In genomic region chr18:76492669-76493212, GRCh38 we compare ENCODE assay signal across 8 cellular contexts. TPM values are rescaled to one million over a fixed set of nuclear protein-coding genes. Genes with fewer than 3 reads are reported as not detected.
DNase-seq lines count a peak whose midpoint lies in the region; ATAC-seq and TF ChIP-seq lines count a peak whose summit lies in the region.

No MANE protein-coding gene starts in this region.

- no peaks in the 10 kb centered on the region for H3K36me3 ChIP-seq in ES-I3 (ENCODE audit: insufficient read depth, low read length)
- no peaks in the 10 kb centered on the region for H3K36me3 ChIP-seq in H7 (replicated peaks; ENCODE audit: control insufficient read depth, insufficient read depth, low read length)
- no peaks in the 10 kb centered on the region for H3K36me3 ChIP-seq in Loucy (ENCODE audit: insufficient read depth, low read length)

- H3K4me1 Mint-ChIP-seq in natural killer cell treated with Interleukin-12 subunit alpha and Interleukin-12 subunit beta and Interleukin-15 and Interleukin-18, amount 100 ng/mL, for 72 hours (ENCODE audit: low read depth in 2 of 2), result peaks cover 27 to 29% of the 10 kb centered on the region in 2 donors

- H3K4me3 ChIP-seq in H7 (ENCODE audit: insufficient read depth, low read depth, low read length) (peak overlapping the region; percentile 72), Loucy (ENCODE audit: low read length, poor library complexity, severe bottlenecking) (peak overlapping the region; percentile 85)

- peaks cover 0 to 15% of the 10 kb centered on the region in 2 donors for H3K27me3 Mint-ChIP-seq in natural killer cell treated with Interleukin-12 subunit alpha and Interleukin-12 subunit beta and Interleukin-15 and Interleukin-18, amount 100 ng/mL, for 72 hours

- H3K9me3 Mint-ChIP-seq in natural killer cell treated with Interleukin-12 subunit alpha and Interleukin-12 subunit beta and Interleukin-15 and Interleukin-18, amount 100 ng/mL, for 72 hours, result no peaks in the 10 kb centered on the region

- H3K36me3 Mint-ChIP-seq in natural killer cell treated with Interleukin-12 subunit alpha and Interleukin-12 subunit beta and Interleukin-15 and Interleukin-18, amount 100 ng/mL, for 72 hours, result no peaks in the 10 kb centered on the region

- TF ChIP-seq CTCF in Loucy (conservative IDR thresholded peaks at IDR 0.05; ENCODE audit: low read length), result no peak

- H3K79me2 ChIP-seq in Loucy (ENCODE audit: insufficient read depth, low read length), result peaks cover 18% of the 10 kb centered on the region; the same call in 1 of the 2 replicates

- H3K9ac ChIP-seq in ES-I3 (ENCODE audit: low read depth, low read length) (peak overlapping the region; percentile 70), Loucy (ENCODE audit: low read depth, low read length, poor library complexity, severe bottlenecking) (peak overlapping the region; percentile 69)

- H3K27me3 ChIP-seq in H7 (ENCODE audit: control insufficient read depth, insufficient read depth, low read length) (peaks cover 44% of the 10 kb centered on the region), Loucy (ENCODE audit: insufficient read depth, low read length, poor library complexity, severe bottlenecking) (no peaks in the 10 kb centered on the region)

- H3K9me2 ChIP-seq in Loucy (replicated peaks; ENCODE audit: low read depth, low read length), result no peaks in the 10 kb centered on the region

- peak overlapping the region; percentile 90 for H3K4me3 Mint-ChIP-seq in natural killer cell treated with Interleukin-12 subunit alpha and Interleukin-12 subunit beta and Interleukin-15 and Interleukin-18, amount 100 ng/mL, for 72 hours

- H3K9me3 ChIP-seq in ES-I3 (ENCODE audit: control insufficient read depth, insufficient read depth, low read length) (no peaks in the 10 kb centered on the region), Loucy (ENCODE audit: insufficient read depth, low read depth, low read length) (no peaks in the 10 kb centered on the region)

- ATAC-seq in natural killer cell treated with Interleukin-12 subunit alpha and Interleukin-12 subunit beta and Interleukin-15 and Interleukin-18, amount 100 ng/mL, for 72 hours, result peak; percentile 91 to 94

- H3K4me2 ChIP-seq in Loucy (ENCODE audit: low read depth, low read length, poor library complexity, severe bottlenecking), result peak overlapping the region; percentile 87

- H3K27ac Mint-ChIP-seq in natural killer cell treated with Interleukin-12 subunit alpha and Interleukin-12 subunit beta and Interleukin-15 and Interleukin-18, amount 100 ng/mL, for 72 hours, result peak overlapping the region; percentile 61 to 81

- no peaks in the 10 kb centered on the region for H4K20me1 ChIP-seq in Loucy (ENCODE audit: insufficient read depth, low read length, poor library complexity, severe bottlenecking)

- H3K4me1 ChIP-seq in ES-I3 (ENCODE audit: insufficient read depth, low read length) (peaks cover 16% of the 10 kb centered on the region), Loucy (ENCODE audit: insufficient read depth, low read length, poor library complexity, severe bottlenecking) (peaks cover 6% of the 10 kb centered on the region)

- H3F3A ChIP-seq in Loucy (ENCODE audit: low read depth), result peaks cover 4% of the 10 kb centered on the region; the same call in 1 of the 2 replicates

- peak overlapping the region; percentile 52 for H2AFZ ChIP-seq in Loucy (ENCODE audit: low read length)

- DNase-seq in H7 (peak; percentile 95), SHP77 (lab: John Stamatoyannopoulos, UW) (peak; percentile 95 to 97), activated gamma-delta T cell (lab: John Stamatoyannopoulos, UW) (peak; percentile 79), fibroblast of the conjunctiva (ENCODE audit: low read depth) (peak; percentile 96)
- peak; percentile 100 for DNase-seq in natural killer cell treated with Interleukin-12 subunit alpha and Interleukin-12 subunit beta and Interleukin-15 and Interleukin-18, amount 100 ng/mL, for 72 hours (ENCODE audit: low spot score)
- DNase-seq in stimulated activated naive CD4-positive, alpha-beta T cell (lab: John Stamatoyannopoulos, UW), result peak; percentile 96 to 98 (median 97)

RNA-seq across cellular contexts. Expression of gene ZNF516, which starts 2.3 kb away (rescaled TPM):
- total RNA-seq in H7 (2014; rRNA removed; shearing (Covaris generic)), result 41.8 and 53.9 TPM in 2 replicates
- 10 to 100 TPM; 10.8 to 21.1 TPM for total RNA-seq in natural killer cell treated with Interleukin-12 subunit alpha and Interleukin-12 subunit beta and Interleukin-15 and Interleukin-18, amount 100 ng/mL, for 72 hours

Comparison
In these comparisons a context has a peak if more than half of its experiments do, and no peak if none do; other contexts are left out.
1. Peak in every context shown above with its lines: DNase-seq, ATAC-seq and H3K4me3 ChIP-seq.